1 cellular context compared by ENCODE assay signal in genomic region chr17:4986403-4986802, GRCh38.
TF ChIP-seq lines count a peak whose summit lies in the region.

No MANE protein-coding gene starts in this region.

TF ChIP-seq in GM23338, 12 proteins besides CTCF, POLR2A, EP300 and RAD21 (continued from another document):
- no peak for TF ChIP-seq ZNF462 (CRISPR knock-in tag; IDR thresholded peaks at IDR 0.05)
- no peak for TF ChIP-seq CREB1 (CRISPR knock-in tag; IDR thresholded peaks at IDR 0.05; ENCODE audit: low read depth)
- no peak for TF ChIP-seq NANOG (IDR thresholded peaks at IDR 0.05; ENCODE audit: borderline replicate concordance)
